1 cellular context compared by ENCODE assay signal in the genomic region with DNA sequence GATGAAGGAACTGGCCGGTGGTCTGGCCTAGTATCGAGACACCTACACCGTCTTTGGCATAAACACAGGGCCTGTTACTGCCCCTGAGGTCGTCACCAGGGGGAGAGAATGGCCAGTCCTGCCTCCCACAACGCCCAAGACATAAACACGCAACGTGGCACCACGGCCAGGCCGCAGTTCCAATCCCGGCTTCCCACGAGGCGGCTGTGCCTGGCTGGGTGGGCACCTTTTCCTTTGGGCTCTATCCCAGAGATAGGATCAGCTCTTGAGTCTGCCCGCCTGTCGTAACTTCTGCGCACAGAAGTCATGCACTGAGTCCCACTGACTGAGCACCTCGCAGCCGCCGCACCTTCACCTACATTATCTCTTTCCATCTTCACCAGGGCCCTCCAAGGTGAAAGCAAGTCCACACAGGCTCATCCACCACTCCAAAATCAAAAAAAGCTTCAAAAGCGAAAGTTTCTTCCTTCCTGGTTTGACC.
TF ChIP-seq lines count a peak whose summit lies in the region.

No MANE protein-coding gene starts in this region.

TF ChIP-seq in HepG2, 621 proteins besides CTCF, POLR2A, EP300 and RAD21 (continued from another document and continues in another):
- TF ChIP-seq, protein P1, sequence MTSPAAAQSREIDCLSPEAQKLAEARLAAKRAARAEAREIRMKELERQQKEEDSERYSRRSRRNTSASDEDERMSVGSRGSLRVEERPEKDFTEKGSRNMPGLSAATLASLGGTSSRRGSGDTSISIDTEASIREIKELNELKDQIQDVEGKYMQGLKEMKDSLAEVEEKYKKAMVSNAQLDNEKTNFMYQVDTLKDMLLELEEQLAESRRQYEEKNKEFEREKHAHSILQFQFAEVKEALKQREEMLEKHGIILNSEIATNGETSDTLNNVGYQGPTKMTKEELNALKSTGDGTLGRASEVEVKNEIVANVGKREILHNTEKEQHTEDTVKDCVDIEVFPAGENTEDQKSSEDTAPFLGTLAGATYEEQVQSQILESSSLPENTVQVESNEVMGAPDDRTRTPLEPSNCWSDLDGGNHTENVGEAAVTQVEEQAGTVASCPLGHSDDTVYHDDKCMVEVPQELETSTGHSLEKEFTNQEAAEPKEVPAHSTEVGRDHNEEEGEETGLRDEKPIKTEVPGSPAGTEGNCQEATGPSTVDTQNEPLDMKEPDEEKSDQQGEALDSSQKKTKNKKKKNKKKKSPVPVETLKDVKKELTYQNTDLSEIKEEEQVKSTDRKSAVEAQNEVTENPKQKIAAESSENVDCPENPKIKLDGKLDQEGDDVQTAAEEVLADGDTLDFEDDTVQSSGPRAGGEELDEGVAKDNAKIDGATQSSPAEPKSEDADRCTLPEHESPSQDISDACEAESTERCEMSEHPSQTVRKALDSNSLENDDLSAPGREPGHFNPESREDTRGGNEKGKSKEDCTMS (CRISPR knock-in tag; conservative IDR thresholded peaks at IDR 0.05), result no peak
- TF ChIP-seq ZFP41 (CRISPR knock-in tag; IDR thresholded peaks at IDR 0.05; ENCODE audit: borderline replicate concordance) (no peak), NR2F6 (IDR thresholded peaks at IDR 0.05) (no peak), NR2F6 (CRISPR knock-in tag; IDR thresholded peaks at IDR 0.05) (no peak), FOXA1 (IDR thresholded peaks at IDR 0.05) (no peak), FOXA1 (CRISPR knock-in tag; IDR thresholded peaks at IDR 0.05) (0 out of 2 replicates have a peak, but pooled peaks have one; percentile 1), ZMYM4 (CRISPR knock-in tag; IDR thresholded peaks at IDR 0.05) (no peak), KLF16 (CRISPR knock-in tag; IDR thresholded peaks at IDR 0.05) (no peak), NFE2L2 (IDR thresholded peaks at IDR 0.05; ENCODE audit: low read length) (no peak), STAG1 (CRISPR knock-in tag; IDR thresholded peaks at IDR 0.05) (no peak), ZBTB7A (CRISPR knock-in tag; IDR thresholded peaks at IDR 0.05) (no peak), SIX4 (CRISPR knock-in tag; IDR thresholded peaks at IDR 0.05) (no peak), ZNF761 (CRISPR knock-in tag; conservative IDR thresholded peaks at IDR 0.05) (no peak), NCOA2 (CRISPR knock-in tag; IDR thresholded peaks at IDR 0.05) (no peak), ERF (CRISPR knock-in tag; IDR thresholded peaks at IDR 0.05) (no peak), TFE3 (CRISPR knock-in tag; IDR thresholded peaks at IDR 0.05) (no peak), ZC3H13 (CRISPR knock-in tag; IDR thresholded peaks at IDR 0.05) (0 out of 2 replicates have a peak, but pooled peaks have one; percentile 44), ZBTB38 (CRISPR knock-in tag; IDR thresholded peaks at IDR 0.05) (peak; percentile 90; the same call in 1 of the 2 replicates), GATAD1 (CRISPR knock-in tag; IDR thresholded peaks at IDR 0.05) (no peak), ZBTB2 (CRISPR knock-in tag; IDR thresholded peaks at IDR 0.05; ENCODE audit: low read depth) (no peak), ZNF407 (CRISPR knock-in tag; IDR thresholded peaks at IDR 0.05; ENCODE audit: not compliant biosample characterization) (peak; percentile 48), ZNF746 (CRISPR knock-in tag; IDR thresholded peaks at IDR 0.05) (no peak), PITX1 (CRISPR knock-in tag; IDR thresholded peaks at IDR 0.05) (no peak), ZNF121 (CRISPR knock-in tag; IDR thresholded peaks at IDR 0.05) (0 out of 2 replicates have a peak, but pooled peaks have one; percentile 1)
- TF ChIP-seq, protein P2, sequence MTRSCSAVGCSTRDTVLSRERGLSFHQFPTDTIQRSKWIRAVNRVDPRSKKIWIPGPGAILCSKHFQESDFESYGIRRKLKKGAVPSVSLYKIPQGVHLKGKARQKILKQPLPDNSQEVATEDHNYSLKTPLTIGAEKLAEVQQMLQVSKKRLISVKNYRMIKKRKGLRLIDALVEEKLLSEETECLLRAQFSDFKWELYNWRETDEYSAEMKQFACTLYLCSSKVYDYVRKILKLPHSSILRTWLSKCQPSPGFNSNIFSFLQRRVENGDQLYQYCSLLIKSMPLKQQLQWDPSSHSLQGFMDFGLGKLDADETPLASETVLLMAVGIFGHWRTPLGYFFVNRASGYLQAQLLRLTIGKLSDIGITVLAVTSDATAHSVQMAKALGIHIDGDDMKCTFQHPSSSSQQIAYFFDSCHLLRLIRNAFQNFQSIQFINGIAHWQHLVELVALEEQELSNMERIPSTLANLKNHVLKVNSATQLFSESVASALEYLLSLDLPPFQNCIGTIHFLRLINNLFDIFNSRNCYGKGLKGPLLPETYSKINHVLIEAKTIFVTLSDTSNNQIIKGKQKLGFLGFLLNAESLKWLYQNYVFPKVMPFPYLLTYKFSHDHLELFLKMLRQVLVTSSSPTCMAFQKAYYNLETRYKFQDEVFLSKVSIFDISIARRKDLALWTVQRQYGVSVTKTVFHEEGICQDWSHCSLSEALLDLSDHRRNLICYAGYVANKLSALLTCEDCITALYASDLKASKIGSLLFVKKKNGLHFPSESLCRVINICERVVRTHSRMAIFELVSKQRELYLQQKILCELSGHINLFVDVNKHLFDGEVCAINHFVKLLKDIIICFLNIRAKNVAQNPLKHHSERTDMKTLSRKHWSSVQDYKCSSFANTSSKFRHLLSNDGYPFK (CRISPR knock-in tag; IDR thresholded peaks at IDR 0.05; ENCODE audit: borderline replicate concordance), result 0 out of 2 replicates have a peak, but pooled peaks have one; percentile 29
- TF ChIP-seq, protein P3, sequence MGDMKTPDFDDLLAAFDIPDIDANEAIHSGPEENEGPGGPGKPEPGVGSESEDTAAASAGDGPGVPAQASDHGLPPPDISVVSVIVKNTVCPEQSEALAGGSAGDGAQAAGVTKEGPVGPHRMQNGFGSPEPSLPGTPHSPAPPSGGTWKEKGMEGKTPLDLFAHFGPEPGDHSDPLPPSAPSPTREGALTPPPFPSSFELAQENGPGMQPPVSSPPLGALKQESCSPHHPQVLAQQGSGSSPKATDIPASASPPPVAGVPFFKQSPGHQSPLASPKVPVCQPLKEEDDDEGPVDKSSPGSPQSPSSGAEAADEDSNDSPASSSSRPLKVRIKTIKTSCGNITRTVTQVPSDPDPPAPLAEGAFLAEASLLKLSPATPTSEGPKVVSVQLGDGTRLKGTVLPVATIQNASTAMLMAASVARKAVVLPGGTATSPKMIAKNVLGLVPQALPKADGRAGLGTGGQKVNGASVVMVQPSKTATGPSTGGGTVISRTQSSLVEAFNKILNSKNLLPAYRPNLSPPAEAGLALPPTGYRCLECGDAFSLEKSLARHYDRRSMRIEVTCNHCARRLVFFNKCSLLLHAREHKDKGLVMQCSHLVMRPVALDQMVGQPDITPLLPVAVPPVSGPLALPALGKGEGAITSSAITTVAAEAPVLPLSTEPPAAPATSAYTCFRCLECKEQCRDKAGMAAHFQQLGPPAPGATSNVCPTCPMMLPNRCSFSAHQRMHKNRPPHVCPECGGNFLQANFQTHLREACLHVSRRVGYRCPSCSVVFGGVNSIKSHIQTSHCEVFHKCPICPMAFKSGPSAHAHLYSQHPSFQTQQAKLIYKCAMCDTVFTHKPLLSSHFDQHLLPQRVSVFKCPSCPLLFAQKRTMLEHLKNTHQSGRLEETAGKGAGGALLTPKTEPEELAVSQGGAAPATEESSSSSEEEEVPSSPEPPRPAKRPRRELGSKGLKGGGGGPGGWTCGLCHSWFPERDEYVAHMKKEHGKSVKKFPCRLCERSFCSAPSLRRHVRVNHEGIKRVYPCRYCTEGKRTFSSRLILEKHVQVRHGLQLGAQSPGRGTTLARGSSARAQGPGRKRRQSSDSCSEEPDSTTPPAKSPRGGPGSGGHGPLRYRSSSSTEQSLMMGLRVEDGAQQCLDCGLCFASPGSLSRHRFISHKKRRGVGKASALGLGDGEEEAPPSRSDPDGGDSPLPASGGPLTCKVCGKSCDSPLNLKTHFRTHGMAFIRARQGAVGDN (CRISPR knock-in tag; IDR thresholded peaks at IDR 0.05), result peak; percentile 60
- TF ChIP-seq, protein P4, sequence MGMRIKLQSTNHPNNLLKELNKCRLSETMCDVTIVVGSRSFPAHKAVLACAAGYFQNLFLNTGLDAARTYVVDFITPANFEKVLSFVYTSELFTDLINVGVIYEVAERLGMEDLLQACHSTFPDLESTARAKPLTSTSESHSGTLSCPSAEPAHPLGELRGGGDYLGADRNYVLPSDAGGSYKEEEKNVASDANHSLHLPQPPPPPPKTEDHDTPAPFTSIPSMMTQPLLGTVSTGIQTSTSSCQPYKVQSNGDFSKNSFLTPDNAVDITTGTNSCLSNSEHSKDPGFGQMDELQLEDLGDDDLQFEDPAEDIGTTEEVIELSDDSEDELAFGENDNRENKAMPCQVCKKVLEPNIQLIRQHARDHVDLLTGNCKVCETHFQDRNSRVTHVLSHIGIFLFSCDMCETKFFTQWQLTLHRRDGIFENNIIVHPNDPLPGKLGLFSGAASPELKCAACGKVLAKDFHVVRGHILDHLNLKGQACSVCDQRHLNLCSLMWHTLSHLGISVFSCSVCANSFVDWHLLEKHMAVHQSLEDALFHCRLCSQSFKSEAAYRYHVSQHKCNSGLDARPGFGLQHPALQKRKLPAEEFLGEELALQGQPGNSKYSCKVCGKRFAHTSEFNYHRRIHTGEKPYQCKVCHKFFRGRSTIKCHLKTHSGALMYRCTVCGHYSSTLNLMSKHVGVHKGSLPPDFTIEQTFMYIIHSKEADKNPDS (CRISPR knock-in tag; IDR thresholded peaks at IDR 0.05), result no peak
